22 cellular contexts compared by ENCODE assay signal in the genomic region with DNA sequence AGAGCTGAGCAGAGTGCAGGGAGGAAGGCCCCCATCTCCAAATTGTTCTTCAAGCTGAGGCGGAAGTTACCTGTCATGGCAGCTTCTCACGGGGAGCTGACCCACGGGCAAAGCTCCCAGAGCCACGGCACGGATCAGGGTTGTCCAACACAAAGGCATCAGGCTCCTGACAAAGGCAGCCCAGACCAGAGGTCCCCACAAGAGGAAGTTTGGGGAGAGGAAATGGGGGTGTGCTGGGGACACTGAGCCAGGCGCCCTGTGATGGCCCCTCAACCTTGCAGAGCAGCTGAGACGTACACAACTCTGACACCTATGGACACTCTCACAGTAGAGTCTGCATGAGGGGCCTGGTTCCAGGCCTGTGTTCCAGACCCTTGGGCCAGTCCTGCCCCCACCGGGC.
DNase-seq lines count a peak whose midpoint lies in the region; ATAC-seq and TF ChIP-seq lines count a peak whose summit lies in the region.
"Had no signal": no experiment of that assay in that cellular context is flagged by ENCODE, and none has a peak within 500 bp of the region (broad histone marks: within the 10 kb centered on the region; RNA-seq: fewer than 3 reads in every experiment).

No MANE protein-coding gene starts in this region.

- H3K27me3 Mint-ChIP-seq in glutamatergic neuron (ENCODE audit: unreplicated experiment), result peaks cover 4% of the 10 kb centered on the region
- no peaks in the 10 kb centered on the region for H3K27me3 Mint-ChIP-seq in activated T-helper 1 cell treated with anti-CD3 and anti-CD28 coated beads, Interleukin-12 subunit alpha, Interleukin-12 subunit beta, Interleukin-2, Interleukin-4 antibody, amounts not matched to agents 30 ng/mL and 10 ng/mL and 1 ng/mL, durations not matched to agents 14 hours and 24 hours and 36 hours (ENCODE audit: insufficient read depth)
- H3K27me3 Mint-ChIP-seq: CD4-positive, alpha-beta T cell had no signal

- H3K4me1 Mint-ChIP-seq in glutamatergic neuron (ENCODE audit: low read depth, unreplicated experiment), result peaks cover 4% of the 10 kb centered on the region
- no peaks in the 10 kb centered on the region for H3K4me1 Mint-ChIP-seq in activated T-helper 1 cell treated with anti-CD3 and anti-CD28 coated beads, Interleukin-12 subunit alpha, Interleukin-12 subunit beta, Interleukin-2, Interleukin-4 antibody, amounts not matched to agents 30 ng/mL and 10 ng/mL and 1 ng/mL, durations not matched to agents 14 hours and 24 hours and 36 hours (ENCODE audit: low read depth)

- peaks cover 4% of the 10 kb centered on the region for H3K36me3 Mint-ChIP-seq in glutamatergic neuron (ENCODE audit: unreplicated experiment)
- no peaks in the 10 kb centered on the region for H3K36me3 Mint-ChIP-seq in activated T-helper 1 cell treated with anti-CD3 and anti-CD28 coated beads, Interleukin-12 subunit alpha, Interleukin-12 subunit beta, Interleukin-2, Interleukin-4 antibody, amounts not matched to agents 30 ng/mL and 10 ng/mL and 1 ng/mL, durations not matched to agents 14 hours and 24 hours and 36 hours (ENCODE audit: low read depth)

- H3K27ac ChIP-seq in osteoblast (ENCODE audit: low read depth, low read length), result no peak overlapping the region
- no peak overlapping the region for H3K27ac ChIP-seq in aorta (ENCODE audit: low read depth in 1 of 2, low read length in 2 of 2)
- H3K27ac ChIP-seq: HL-60 had no signal

- peaks cover 8% of the 10 kb centered on the region for H3K9me3 Mint-ChIP-seq in glutamatergic neuron (ENCODE audit: unreplicated experiment)
- peaks cover 3% of the 10 kb centered on the region for H3K9me3 Mint-ChIP-seq in activated T-helper 1 cell treated with anti-CD3 and anti-CD28 coated beads, Interleukin-12 subunit alpha, Interleukin-12 subunit beta, Interleukin-2, Interleukin-4 antibody, amounts not matched to agents 30 ng/mL and 10 ng/mL and 1 ng/mL, durations not matched to agents 14 hours and 24 hours and 36 hours
- H3K9me3 Mint-ChIP-seq: CD4-positive, alpha-beta T cell had no signal

- H3K36me3 ChIP-seq in osteoblast (ENCODE audit: insufficient read depth, low read length) (no peaks in the 10 kb centered on the region), aorta (ENCODE audit: control insufficient read depth in 1 of 2, insufficient read depth in 2 of 2, low read length in 1 of 2) (no peaks in the 10 kb centered on the region)

- H4K20me1 ChIP-seq in osteoblast (ENCODE audit: insufficient read depth, low read length), result no peaks in the 10 kb centered on the region

- H3K27me3 ChIP-seq in osteoblast (ENCODE audit: insufficient read depth, low read length) (peaks cover 5% of the 10 kb centered on the region), aorta (ENCODE audit: control insufficient read depth in 1 of 2, insufficient read depth in 2 of 2, low read length in 1 of 2) (no peaks in the 10 kb centered on the region)

- H2AFZ ChIP-seq in osteoblast (ENCODE audit: low read length), result no peak overlapping the region

- no peaks in the 10 kb centered on the region for H3K79me2 ChIP-seq in osteoblast (ENCODE audit: insufficient read depth, low read length)

- no peak for ATAC-seq in left cardiac atrium
- ATAC-seq in aorta (ENCODE audit: low FRiP score), result no peak
- ATAC-seq: HCT116 had no signal

- intact Hi-C loops in cardiac septum (cut with DNase I), result no loop called here
- intact Hi-C loops in left cardiac atrium (cut with DNase I), result no loop called here
- intact Hi-C loops in aorta (cut with DNase I), result no loop called here
- intact Hi-C loops in activated T-helper 1 cell treated with anti-CD3 and anti-CD28 coated beads, Interleukin-12 subunit alpha, Interleukin-12 subunit beta, Interleukin-2, Interleukin-4 antibody, amounts not matched to agents 30 ng/mL and 10 ng/mL and 1 ng/mL, durations not matched to agents 14 hours and 24 hours and 36 hours (cut with micrococcal nuclease), result no loop called here

- no peak overlapping the region for H3K4me3 Mint-ChIP-seq in glutamatergic neuron (ENCODE audit: unreplicated experiment)
- no peak overlapping the region for H3K4me3 Mint-ChIP-seq in activated T-helper 1 cell treated with anti-CD3 and anti-CD28 coated beads, Interleukin-12 subunit alpha, Interleukin-12 subunit beta, Interleukin-2, Interleukin-4 antibody, amounts not matched to agents 30 ng/mL and 10 ng/mL and 1 ng/mL, durations not matched to agents 14 hours and 24 hours and 36 hours
- H3K4me3 Mint-ChIP-seq: CD4-positive, alpha-beta T cell had no signal

- no peak for TF ChIP-seq CTCF in glutamatergic neuron (IDR thresholded peaks at IDR 0.05; ENCODE audit: partially characterized antibody, unreplicated experiment)
- TF ChIP-seq CTCF in osteoblast (IDR thresholded peaks at IDR 0.05; ENCODE audit: extremely low read depth, low read depth, low read length), result no peak

- peaks cover 6% of the 10 kb centered on the region for H3K9me3 ChIP-seq in osteoblast (ENCODE audit: low read depth, low read length)
- peaks cover 5% of the 10 kb centered on the region for H3K9me3 ChIP-seq in aorta (ENCODE audit: control insufficient read depth, low read length)
- H3K9me3 ChIP-seq: SK-N-SH had no signal

- no peak overlapping the region for H3K4me3 ChIP-seq in osteoblast (ENCODE audit: insufficient read depth, low read length)
- no peak overlapping the region for H3K4me3 ChIP-seq in aorta (ENCODE audit: low read length in 2 of 2)

- DNase-seq in cardiac septum (ENCODE audit: low spot score), result peak; percentile 35
- DNase-seq in left cardiac atrium, result no peak
- no peak for DNase-seq in glutamatergic neuron
- peak; percentile 43 for DNase-seq in osteoblast (ENCODE audit: insufficient read length, low spot score, missing footprints)
- peak; percentile 17 to 56 for DNase-seq in aorta
- DNase-seq in T1000 (lab: John Stamatoyannopoulos, UW), result no peak
- DNase-seq in activated T-helper 1 cell treated with anti-CD3 and anti-CD28 coated beads, Interleukin-12 subunit alpha, Interleukin-12 subunit beta, Interleukin-2, Interleukin-4 antibody, amounts not matched to agents 30 ng/mL and 10 ng/mL and 1 ng/mL, durations not matched to agents 14 hours and 24 hours and 36 hours (ENCODE audit: low spot score), result no peak
- DNase-seq: CD4-positive, alpha-beta T cell; COR-L47; DMS53; NCI-H1048; NCI-H1417; NCI-H1694; NCI-H2081; NCI-H226; NCI-H510A; NCI-H69; RPMI8226; SIG-M5; SK-N-SH had no signal

- H3K27ac Mint-ChIP-seq in glutamatergic neuron (ENCODE audit: unreplicated experiment), result peak overlapping the region; percentile 28
- H3K27ac Mint-ChIP-seq in activated T-helper 1 cell treated with anti-CD3 and anti-CD28 coated beads, Interleukin-12 subunit alpha, Interleukin-12 subunit beta, Interleukin-2, Interleukin-4 antibody, amounts not matched to agents 30 ng/mL and 10 ng/mL and 1 ng/mL, durations not matched to agents 14 hours and 24 hours and 36 hours, result no peak overlapping the region
- H3K27ac Mint-ChIP-seq: CD4-positive, alpha-beta T cell had no signal

- H3K4me1 ChIP-seq in osteoblast (ENCODE audit: insufficient read depth, low read length) (no peaks in the 10 kb centered on the region), aorta (ENCODE audit: control insufficient read depth in 1 of 2, insufficient read depth in 2 of 2, low read length in 2 of 2) (no peaks in the 10 kb centered on the region)

- H3K4me2 ChIP-seq in osteoblast (ENCODE audit: insufficient read depth, low read length), result no peak overlapping the region
- H3K4me2 ChIP-seq: SK-N-SH had no signal

- WGBS in aorta, 2 donors, result 95 to 98% methylated on average over 8 of the region's 8 CpGs

Comparison
In these comparisons a context has a peak if more than half of its experiments do, and no peak if none do; other contexts are left out.
1. DNase-seq: peak in cardiac septum (single experiment), osteoblast (single experiment) and aorta (2 of 2); none in left cardiac atrium (single experiment), glutamatergic neuron (single experiment), T1000 (single experiment) and activated T-helper 1 cell treated with anti-CD3 and anti-CD28 coated beads, Interleukin-12 subunit alpha, Interleukin-12 subunit beta, Interleukin-2, Interleukin-4 antibody, amounts not matched to agents 30 ng/mL and 10 ng/mL and 1 ng/mL, durations not matched to agents 14 hours and 24 hours and 36 hours (single experiment).